Comparison of ENCODE assay signal across 13 cellular contexts in the genomic region with DNA sequence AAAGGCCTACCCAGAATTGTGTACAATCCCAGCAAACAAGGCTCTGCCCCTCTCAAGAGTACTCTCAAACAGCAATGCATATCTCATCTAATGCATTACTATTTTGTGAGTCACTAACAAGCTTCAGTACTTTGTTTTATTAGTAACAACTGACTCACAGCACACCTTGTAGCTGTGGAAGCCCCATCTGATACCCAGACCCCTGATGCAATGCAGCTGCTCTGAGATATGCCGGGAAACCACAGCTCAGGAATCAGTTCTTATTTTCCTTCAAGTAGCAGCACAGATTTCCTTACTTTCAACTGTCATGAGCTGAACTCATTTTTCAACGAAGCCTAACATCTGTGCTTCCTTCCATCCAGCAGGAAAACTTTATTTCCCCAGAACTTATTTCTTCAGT. TPM values are rescaled to one million over a fixed set of nuclear protein-coding genes. Genes with fewer than 3 reads are reported as not detected.
DNase-seq lines count a peak whose midpoint lies in the region; ATAC-seq and TF ChIP-seq lines count a peak whose summit lies in the region.
"Had no signal": no experiment of that assay in that cellular context is flagged by ENCODE, and none has a peak within 500 bp of the region (broad histone marks: within the 10 kb centered on the region; RNA-seq: fewer than 3 reads in every experiment).

No MANE protein-coding gene starts in this region.

- no peak for TF ChIP-seq CTCF in upper lobe of right lung (IDR thresholded peaks at IDR 0.05)

- peaks cover 30% of the 10 kb centered on the region for H3K4me1 Mint-ChIP-seq in activated naive CD8-positive, alpha-beta T cell treated with anti-CD3 and anti-CD28 coated beads, Interleukin-2, amount 50 U/mL, for 24 hours
- H3K4me1 Mint-ChIP-seq in activated naive CD8-positive, alpha-beta T cell treated with anti-CD3 and anti-CD28 coated beads for 36 hours = peaks cover 17% of the 10 kb centered on the region

- H3K4me3 Mint-ChIP-seq in activated naive CD8-positive, alpha-beta T cell treated with anti-CD3 and anti-CD28 coated beads, Interleukin-2, amount 50 U/mL, for 24 hours = no peak overlapping the region
- H3K4me3 Mint-ChIP-seq in activated naive CD8-positive, alpha-beta T cell treated with anti-CD3 and anti-CD28 coated beads for 36 hours = no peak overlapping the region

- no peak overlapping the region for H3K27ac ChIP-seq in upper lobe of right lung
- H3K27ac ChIP-seq: adrenal gland, BLaER1, HL-60 had no signal

- no peaks in the 10 kb centered on the region for H3K27me3 ChIP-seq in upper lobe of right lung
- H3K27me3 ChIP-seq: adrenal gland, BLaER1 had no signal

- no peak for DNase-seq in activated naive CD8-positive, alpha-beta T cell treated with anti-CD3 and anti-CD28 coated beads, Interleukin-2, amount 50 U/mL, for 24 hours
- DNase-seq in activated naive CD8-positive, alpha-beta T cell treated with anti-CD3 and anti-CD28 coated beads for 36 hours = no peak
- DNase-seq in T1000 (lab: John Stamatoyannopoulos, UW) = peak; percentile 39
- peak; percentile 66 for DNase-seq in hepatic stellate cell (ENCODE audit: low spot score)
- no peak for DNase-seq in upper lobe of right lung
- no peak for DNase-seq in SKM-1 treated with dmso at 0.1 percent for 144 hours (lab: John Stamatoyannopoulos, UW; ENCODE audit: unreplicated experiment)
- DNase-seq in NCI-H2227 (lab: John Stamatoyannopoulos, UW; ENCODE audit: unreplicated experiment) = no peak
- DNase-seq in KBM-7 = no peak
- DNase-seq: adrenal gland, NCI-H526 treated with DMSO at 0.1 percent for 48 hours, occipital lobe had no signal

- no peaks in the 10 kb centered on the region for H3K36me3 Mint-ChIP-seq in activated naive CD8-positive, alpha-beta T cell treated with anti-CD3 and anti-CD28 coated beads, Interleukin-2, amount 50 U/mL, for 24 hours (ENCODE audit: low read depth)
- peaks cover 6% of the 10 kb centered on the region for H3K36me3 Mint-ChIP-seq in activated naive CD8-positive, alpha-beta T cell treated with anti-CD3 and anti-CD28 coated beads for 36 hours

- no peaks in the 10 kb centered on the region for H3K9me3 Mint-ChIP-seq in activated naive CD8-positive, alpha-beta T cell treated with anti-CD3 and anti-CD28 coated beads, Interleukin-2, amount 50 U/mL, for 24 hours
- no peaks in the 10 kb centered on the region for H3K9me3 Mint-ChIP-seq in activated naive CD8-positive, alpha-beta T cell treated with anti-CD3 and anti-CD28 coated beads for 36 hours

- H3K4me3 ChIP-seq in upper lobe of right lung = no peak overlapping the region
- H3K4me3 ChIP-seq: adrenal gland, BLaER1 had no signal

- peaks cover 3% of the 10 kb centered on the region for H3K4me1 ChIP-seq in upper lobe of right lung
- H3K4me1 ChIP-seq: BLaER1 had no signal

- no peaks in the 10 kb centered on the region for H3K36me3 ChIP-seq in upper lobe of right lung
- H3K36me3 ChIP-seq: adrenal gland, BLaER1 had no signal

- no peak overlapping the region for H3K27ac Mint-ChIP-seq in activated naive CD8-positive, alpha-beta T cell treated with anti-CD3 and anti-CD28 coated beads, Interleukin-2, amount 50 U/mL, for 24 hours
- no peak overlapping the region for H3K27ac Mint-ChIP-seq in activated naive CD8-positive, alpha-beta T cell treated with anti-CD3 and anti-CD28 coated beads for 36 hours

- ATAC-seq in activated naive CD8-positive, alpha-beta T cell treated with anti-CD3 and anti-CD28 coated beads, Interleukin-2, amount 50 U/mL, for 24 hours = peak; percentile 67
- peak; percentile 23 for ATAC-seq in upper lobe of right lung

- in situ Hi-C loops in KBM-7 (cut with MboI; ENCODE audit: low pct_unique_long_range_greater_than_20kb, low sequenced_read_pairs) = no loop called here

- intact Hi-C loops in upper lobe of right lung (cut with DNase I) = no loop called here

- H3K9me3 ChIP-seq in upper lobe of right lung = no peaks in the 10 kb centered on the region
- H3K9me3 ChIP-seq: adrenal gland had no signal

- H3K27me3 Mint-ChIP-seq in activated naive CD8-positive, alpha-beta T cell treated with anti-CD3 and anti-CD28 coated beads, Interleukin-2, amount 50 U/mL, for 24 hours = no peaks in the 10 kb centered on the region
- no peaks in the 10 kb centered on the region for H3K27me3 Mint-ChIP-seq in activated naive CD8-positive, alpha-beta T cell treated with anti-CD3 and anti-CD28 coated beads for 36 hours

RNA-seq across cellular contexts. Expression of a gene that starts 37.8 kb away (rescaled TPM):
- total RNA-seq in activated naive CD8-positive, alpha-beta T cell treated with anti-CD3 and anti-CD28 coated beads for 36 hours = 100 to 1,000 TPM; 139 to 156 TPM
- total RNA-seq in upper lobe of right lung = 140 TPM

Comparison
In these comparisons a context has a peak if more than half of its experiments do, and no peak if none do; other contexts are left out.
1. DNase-seq: peak in T1000 (single experiment) and hepatic stellate cell (single experiment); none in activated naive CD8-positive, alpha-beta T cell treated with anti-CD3 and anti-CD28 coated beads, Interleukin-2, amount 50 U/mL, for 24 hours (single experiment), activated naive CD8-positive, alpha-beta T cell treated with anti-CD3 and anti-CD28 coated beads for 36 hours (single experiment), upper lobe of right lung (single experiment), SKM-1 treated with dmso at 0.1 percent for 144 hours (single experiment), NCI-H2227 (single experiment) and KBM-7 (single experiment).